ENCODE assay signal across 30 cellular contexts in the genomic region with DNA sequence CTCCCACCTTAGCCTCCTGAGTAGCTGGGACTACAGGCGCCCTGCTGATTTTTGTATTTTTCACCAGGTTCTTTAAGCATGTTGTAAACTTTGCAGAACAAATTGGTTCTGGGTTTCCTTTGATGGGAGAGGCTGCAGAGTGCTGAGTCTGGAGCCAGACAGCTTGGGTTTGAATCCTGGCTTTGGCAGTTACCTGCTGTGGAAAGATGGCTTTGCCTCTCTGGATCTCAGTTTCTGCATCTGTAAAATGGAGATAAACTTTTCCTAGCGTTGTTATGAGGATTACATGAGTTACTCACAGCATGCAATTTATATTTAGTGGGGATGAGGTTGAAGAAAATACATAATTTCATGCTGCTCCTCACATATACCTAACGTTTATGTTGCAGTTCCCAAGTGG.
"Had no signal": no experiment of that assay in that cellular context is flagged by ENCODE, and none has a peak within 500 bp of the region (broad histone marks: within the 10 kb centered on the region; RNA-seq: fewer than 3 reads in every experiment).

No MANE protein-coding gene starts in this region.

- H3K27ac ChIP-seq: brain microvascular endothelial cell, SK-N-MC had no signal

- H3K27ac Mint-ChIP-seq: activated B cell treated with CpG ODN at 0.5 μM for 24 hours; activated CD4-positive, alpha-beta T cell treated with anti-CD3 and anti-CD28 coated beads, Interleukin-2, amount 10 ng/mL, durations not matched to agents 24 days and 14 days; activated CD8-positive, alpha-beta memory T cell treated with anti-CD3 and anti-CD28 coated beads, Interleukin-2, amount 10 ng/mL, durations not matched to agents 7 days and 5 days; activated naive CD4-positive, alpha-beta T cell treated with anti-CD3 and anti-CD28 coated beads for 36 hours; activated naive CD8-positive, alpha-beta T cell; activated T-helper 17 cell treated with anti-CD3 and anti-CD28 coated beads, Interleukin-2, amount 50 U/mL, for 72 hours; T-cell had no signal

- DNase-seq: activated B cell treated with CpG ODN at 0.5 μM for 24 hours; activated CD4-positive, alpha-beta T cell treated with anti-CD3 and anti-CD28 coated beads for 1 hour; activated CD4-positive, alpha-beta T cell treated with anti-CD3 and anti-CD28 coated beads, Interleukin-2, amount 10 ng/mL, durations not matched to agents 24 days and 14 days; activated CD4-positive, alpha-beta T cell treated with anti-CD3 and anti-CD28 coated beads, Interleukin-2, amount 50 U/mL, for 48 hours; activated CD8-positive, alpha-beta memory T cell treated with anti-CD3 and anti-CD28 coated beads, Interleukin-2, amount 10 ng/mL, durations not matched to agents 7 days and 5 days; activated gamma-delta T cell; activated naive CD4-positive, alpha-beta T cell treated with anti-CD3 and anti-CD28 coated beads for 36 hours; activated T-cell treated with anti-CD3 and anti-CD28 coated beads, Interleukin-2, amount 50 U/mL, for 48 hours; amygdala; brain microvascular endothelial cell; MG63; MV-4-11; NCI-H1092 treated with DMSO at 0.1 percent for 48 hours; NCI-H1417 treated with DMSO at 0.1 percent for 48 hours; NCI-H1694; NCI-H2029; NCI-H345; NCI-H510A; NCI-H69; NK-92 treated with Interleukin-12 subunit alpha and Interleukin-12 subunit beta, amount 100 ng/mL, for 24 hours; OCI-M1; RPMI8226; T-cell; T-helper 2 cell; T1000 had no signal

- H3K36me3 ChIP-seq: brain microvascular endothelial cell, MG63 had no signal

- ATAC-seq: activated CD8-positive, alpha-beta memory T cell treated with anti-CD3 and anti-CD28 coated beads, Interleukin-2, amount 10 ng/mL, durations not matched to agents 7 days and 5 days; activated T-helper 17 cell treated with anti-CD3 and anti-CD28 coated beads, Interleukin-2, amount 50 U/mL, for 72 hours; Panc1; T-cell had no signal

- H3K36me3 Mint-ChIP-seq: activated CD8-positive, alpha-beta memory T cell treated with anti-CD3 and anti-CD28 coated beads, Interleukin-2, amount 10 ng/mL, durations not matched to agents 7 days and 5 days; T-cell had no signal

- H3K9me3 Mint-ChIP-seq: activated B cell treated with CpG ODN at 0.5 μM for 24 hours; activated CD4-positive, alpha-beta T cell treated with anti-CD3 and anti-CD28 coated beads, Interleukin-2, amount 10 ng/mL, durations not matched to agents 24 days and 14 days; activated naive CD4-positive, alpha-beta T cell treated with anti-CD3 and anti-CD28 coated beads for 36 hours; activated T-helper 17 cell treated with anti-CD3 and anti-CD28 coated beads, Interleukin-2, amount 50 U/mL, for 72 hours; T-cell had no signal

- H3K9me3 ChIP-seq: MG63 had no signal

- H3K4me3 ChIP-seq: MG63, SK-N-MC had no signal

- H3K4me3 Mint-ChIP-seq: activated B cell treated with CpG ODN at 0.5 μM for 24 hours; activated CD4-positive, alpha-beta T cell treated with anti-CD3 and anti-CD28 coated beads, Interleukin-2, amount 10 ng/mL, durations not matched to agents 24 days and 14 days; activated CD8-positive, alpha-beta memory T cell treated with anti-CD3 and anti-CD28 coated beads, Interleukin-2, amount 10 ng/mL, durations not matched to agents 7 days and 5 days; activated naive CD4-positive, alpha-beta T cell treated with anti-CD3 and anti-CD28 coated beads for 36 hours; activated naive CD8-positive, alpha-beta T cell; activated T-helper 17 cell treated with anti-CD3 and anti-CD28 coated beads, Interleukin-2, amount 50 U/mL, for 72 hours; T-cell had no signal

- FAIRE-seq: TTC549 had no signal

- H3K27me3 ChIP-seq: brain microvascular endothelial cell, MG63 had no signal
